Comparison of ENCODE assay signal across 8 cellular contexts in the genomic region with DNA sequence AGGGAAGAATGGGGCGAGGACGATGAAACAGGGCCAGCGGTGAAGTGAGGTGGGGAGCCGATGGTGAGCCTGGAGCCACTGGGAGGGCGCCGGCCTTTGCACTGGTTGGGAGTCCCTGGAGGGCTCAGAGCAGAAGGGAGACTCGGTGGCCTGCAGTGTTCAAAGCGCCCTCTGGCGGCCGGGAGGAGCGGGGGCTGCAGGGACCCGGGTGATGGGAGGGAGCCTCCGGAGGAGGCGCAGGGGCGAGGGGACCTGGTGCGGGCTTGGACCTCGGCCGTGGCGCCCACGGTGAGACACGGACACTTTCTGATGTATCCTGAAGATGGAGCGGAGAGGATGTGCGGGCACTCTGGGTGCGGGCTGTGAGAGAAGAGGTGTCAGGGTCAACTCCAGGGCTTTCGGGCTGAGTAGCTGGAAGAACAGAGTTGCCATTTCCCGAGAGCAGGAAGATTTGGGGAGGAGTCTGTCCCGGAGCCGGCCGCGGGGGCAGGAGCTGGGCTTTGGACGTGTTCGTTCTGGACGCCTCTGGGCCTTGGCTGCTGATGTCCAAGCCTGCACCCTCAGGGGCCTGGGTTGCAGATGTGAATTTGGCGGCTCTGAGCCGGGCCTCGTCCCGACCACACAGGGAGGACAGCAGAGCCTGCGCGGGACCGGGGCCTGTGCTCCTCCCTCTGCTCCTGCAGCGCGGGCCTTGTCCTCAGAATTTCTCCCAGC. TPM values are rescaled to one million over a fixed set of nuclear protein-coding genes. Genes with fewer than 3 reads are reported as not detected.
DNase-seq lines count a peak whose midpoint lies in the region; ATAC-seq, FAIRE-seq and TF ChIP-seq lines count a peak whose summit lies in the region.

No MANE protein-coding gene starts in this region.

- TF ChIP-seq POLR2A in GM12891 (IDR thresholded peaks at IDR 0.05; ENCODE audit: low read depth, low read length) (no peak), NB4 (IDR thresholded peaks at IDR 0.05; ENCODE audit: extremely low read depth, insufficient read length) (no peak), right lobe of liver (IDR thresholded peaks at IDR 0.05) (no peak)

- peak; percentile 61 for DNase-seq in GM12891 (ENCODE audit: insufficient read length, low spot score)
- peak; percentile 71 for DNase-seq in NB4 (ENCODE audit: low read depth)
- DNase-seq in activated CD4-positive, CD25-positive, alpha-beta regulatory T cell treated with anti-CD3 and anti-CD28 coated beads, Interleukin-2, amount 50 U/mL, for 16 hours (ENCODE audit: low read depth, low spot score) = peak; percentile 59
- peak; percentile 24 for DNase-seq in cerebellar cortex (ENCODE audit: low spot score)
- DNase-seq in right lobe of liver = peak; percentile 50 to 76 (median 57)
- peak; percentile 40 to 48 for DNase-seq in stimulated activated CD8-positive, alpha-beta memory T cell treated with anti-CD3 and anti-CD28 coated beads, Interleukin-15, amount 100 ng/mL, for 4 hours (ENCODE audit: low read depth in 2 of 2)
- no peak for DNase-seq in A172 (ENCODE audit: low spot score)

- ATAC-seq in right lobe of liver (peak; percentile 73 to 90 (median 88)), GM18868 (IDR thresholded peaks at IDR 0.05; ENCODE audit: unreplicated experiment) (no peak)

- FAIRE-seq in GM12891 (lab: Jason Lieb, UNC) = peak; percentile 51

- H3K4me1 ChIP-seq in right lobe of liver = no peaks in the 10 kb centered on the region

- H3K36me3 ChIP-seq in right lobe of liver = no peaks in the 10 kb centered on the region

- no peaks in the 10 kb centered on the region for H3K9me3 ChIP-seq in right lobe of liver

- peak; percentile 70 for TF ChIP-seq CTCF in NB4 (IDR thresholded peaks at IDR 0.05; ENCODE audit: low read depth, low read length)
- TF ChIP-seq CTCF in right lobe of liver (IDR thresholded peaks at IDR 0.05) = peak; percentile 54 to 84 (median 65)

- H3K4me3 ChIP-seq in NB4 (ENCODE audit: low read depth, low read length) (no peak overlapping the region), right lobe of liver (no peak overlapping the region)

- WGBS in right lobe of liver (ENCODE audit: insufficient coverage, low coverage, low lambda C conversion rate, missing lambda C conversion rate) = 13% methylated on average over 18 of the region's 42 CpGs

- intact Hi-C loops in right lobe of liver (cut with DNase I) = loop anchor here (10.0 kb wide), 3 partner anchors 45 to 115 kb away; no protein-coding TSS in a partner anchor

- H3K27ac ChIP-seq in right lobe of liver = no peak overlapping the region

- H3K27me3 ChIP-seq in right lobe of liver = no peaks in the 10 kb centered on the region

TF ChIP-seq in GM12891, 5 proteins besides CTCF, POLR2A, EP300 and RAD21:
- no peak for TF ChIP-seq POLR2AphosphoS5 (IDR thresholded peaks at IDR 0.05; ENCODE audit: low read depth, low read length)
- TF ChIP-seq POU2F2 (IDR thresholded peaks at IDR 0.05; ENCODE audit: low read depth, low read length) = no peak
- TF ChIP-seq PAX5 (IDR thresholded peaks at IDR 0.05; ENCODE audit: insufficient read depth, low read length, severe bottlenecking) = no peak
- TF ChIP-seq TAF1 (IDR thresholded peaks at IDR 0.05; ENCODE audit: low read depth, low read length) = no peak
- TF ChIP-seq SPI1 (IDR thresholded peaks at IDR 0.05; ENCODE audit: low read depth, low read length) = no peak
TF ChIP-seq in GM12891: peak in this region for 0.

RNA-seq across cellular contexts. Expression of gene HEYL, which starts 29.7 kb away (rescaled TPM):
- polyA plus RNA-seq in GM12891 (2012; ENCODE audit: low read depth, missing spikeins) = 0.05 TPM
- 1 to 10 TPM in 4 of 6 experiments, under 1 TPM in 2; 0.98 to 2.6 (median 1.6) TPM for total RNA-seq in right lobe of liver
- total RNA-seq in A172 (2014; rRNA removed; shearing (Covaris generic)) = not detected in 2 replicates

RNA-seq across cellular contexts. Expression of gene PABPC4, which starts 33.2 kb away (rescaled TPM):
- polyA plus RNA-seq in GM12891 (2012; ENCODE audit: low read depth, missing spikeins) = 164 TPM
- 100 to 1,000 TPM in 2 of 6 experiments, 10 to 100 TPM in 4; 89.8 to 155 (median 99.1) TPM for total RNA-seq in right lobe of liver
- total RNA-seq in A172 (2014; rRNA removed; shearing (Covaris generic)) = 72.8 and 95.1 TPM in 2 replicates
